In the genomic region with DNA sequence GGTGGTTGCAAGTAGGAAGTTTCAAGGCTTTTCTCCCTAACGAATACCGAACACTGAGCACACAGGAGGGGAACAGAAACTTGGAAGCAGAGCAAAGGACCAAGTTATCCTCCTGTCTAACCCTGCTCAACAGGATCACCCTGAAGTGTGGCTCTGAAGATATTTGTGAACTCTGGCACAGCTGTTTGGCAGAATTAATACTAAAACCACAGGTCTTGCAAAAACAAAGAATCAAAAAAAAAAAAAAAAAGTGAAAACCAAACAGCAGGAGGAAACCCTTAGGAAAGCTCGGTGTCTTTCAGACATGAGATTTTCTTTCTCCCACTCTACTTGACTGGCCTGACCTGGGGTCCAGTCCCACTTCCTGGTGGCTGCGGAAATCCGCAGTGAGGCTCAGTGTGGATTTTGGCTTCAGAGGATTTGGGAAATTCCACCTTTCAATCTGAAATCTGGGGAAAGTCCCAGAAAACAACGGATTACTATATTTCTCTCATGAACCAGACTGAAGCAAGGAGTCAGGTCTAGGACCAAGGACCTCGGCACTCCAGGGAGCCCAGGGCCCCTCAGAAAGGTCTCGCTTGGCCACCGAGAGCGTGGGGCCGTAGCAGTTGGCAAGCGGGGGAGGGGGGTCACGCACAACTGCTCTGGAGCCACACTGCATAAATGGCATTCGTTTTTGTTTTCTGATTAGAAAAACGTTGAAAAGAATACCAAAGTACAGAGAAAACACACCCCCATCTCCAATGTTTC, we compare ENCODE assay signal across 8 cellular contexts. TPM values are rescaled to one million over a fixed set of nuclear protein-coding genes. Genes with fewer than 3 reads are reported as not detected.
DNase-seq lines count a peak whose midpoint lies in the region; ATAC-seq and TF ChIP-seq lines count a peak whose summit lies in the region.

No MANE protein-coding gene starts in this region.

- intact Hi-C loops in transverse colon (cut with DNase I; ENCODE audit: low total_unique reads): no loop called here

- TF ChIP-seq CTCF in transverse colon (IDR thresholded peaks at IDR 0.05): no peak

- peak overlapping the region; percentile 97 for H3K27ac Mint-ChIP-seq in memory B cell

- H3K9me3 ChIP-seq in duodenal mucosa (ENCODE audit: control insufficient read depth in 1 of 2, low read length in 2 of 2) (no peaks in the 10 kb centered on the region), transverse colon (no peaks in the 10 kb centered on the region)

- H3K36me3 ChIP-seq in duodenal mucosa (ENCODE audit: control insufficient read depth in 1 of 2, insufficient read depth in 2 of 2, low read length in 2 of 2): no peaks in the 10 kb centered on the region
- H3K36me3 ChIP-seq in transverse colon: no peaks in the 10 kb centered on the region

- TF ChIP-seq EP300 in transverse colon (IDR thresholded peaks at IDR 0.05; ENCODE audit: low read depth): no peak

- H3K4me3 Mint-ChIP-seq in memory B cell: peak overlapping the region; percentile 96

- WGBS in transverse colon (ENCODE audit: low coverage in 1 of 2), 2 donors: 0 to 1% methylated on average over 7 to 15 of the region's 15 CpGs

- in situ Hi-C loops in transverse colon (cut with MboI; ENCODE audit: low pct_ligation_motif_present in 1 of 4, low pct_unique_long_range_greater_than_20kb in 1 of 4, low sequenced_read_pairs in 3 of 4): loop anchor here in 1 of 4 donors (10.0 kb wide), 1 partner anchor 50 kb away; a partner anchor contains a TSS

- peak overlapping the region; percentile 86 to 89 for H3K4me3 ChIP-seq in duodenal mucosa (ENCODE audit: low read depth in 1 of 2, low read length in 2 of 2)
- peak overlapping the region; percentile 57 to 97 (median 84) for H3K4me3 ChIP-seq in transverse colon

- ATAC-seq in memory B cell (ENCODE audit: low read depth) (no peak), HG03342 (IDR thresholded peaks at IDR 0.05; ENCODE audit: unreplicated experiment) (no peak)

- H3K27me3 Mint-ChIP-seq in memory B cell: no peaks in the 10 kb centered on the region

- peaks cover 48% of the 10 kb centered on the region for H3K4me1 Mint-ChIP-seq in memory B cell

- no peak overlapping the region for H3K27ac ChIP-seq in duodenal mucosa (ENCODE audit: low read depth, low read length)
- H3K27ac ChIP-seq in transverse colon: peak overlapping the region; percentile 84 to 88 (median 86)

- no peak for TF ChIP-seq POLR2A in transverse colon (IDR thresholded peaks at IDR 0.05)

- peak overlapping the region; percentile 69 to 84 for H3K9ac ChIP-seq in duodenal mucosa (ENCODE audit: low read depth in 1 of 2, low read length in 2 of 2)

- H3K36me3 Mint-ChIP-seq in memory B cell: peaks cover 13% of the 10 kb centered on the region

- no peaks in the 10 kb centered on the region for H3K27me3 ChIP-seq in duodenal mucosa (ENCODE audit: control insufficient read depth in 1 of 2, insufficient read depth in 2 of 2, low read length in 2 of 2)
- no peaks in the 10 kb centered on the region for H3K27me3 ChIP-seq in transverse colon

- H3K9me3 Mint-ChIP-seq in memory B cell: peaks cover 2% of the 10 kb centered on the region

- H3K4me1 ChIP-seq in duodenal mucosa (ENCODE audit: control insufficient read depth in 1 of 2, insufficient read depth in 2 of 2, low read length in 2 of 2): peaks cover 11 to 13% of the 10 kb centered on the region in 2 donors
- H3K4me1 ChIP-seq in transverse colon: peaks cover 8 to 20% (median 14%) of the 10 kb centered on the region in 4 donors

- DNase-seq in activated effector memory CD4-positive, alpha-beta T cell treated with anti-CD3 and anti-CD28 coated beads, Interleukin-2, amount 50 U/mL, for 16 hours: peak; percentile 73
- DNase-seq in activated effector memory CD4-positive, alpha-beta T cell treated with Interleukin-2 at 50 U/mL for 16 hours: no peak
- DNase-seq in RPMI7951 (ENCODE audit: low read depth) (peak; percentile 23), memory B cell (ENCODE audit: low spot score in 2 of 2) (no peak), transverse colon (peak; percentile 27), H4 (ENCODE audit: low spot score) (no peak)

RNA-seq across cellular contexts. Expression of a gene that starts 0.9 kb away (rescaled TPM):
- total RNA-seq in RPMI7951 (2014; rRNA removed; shearing (Covaris generic)): 8.7 and 20.9 TPM in 2 replicates
- total RNA-seq in transverse colon: 1 to 10 TPM in 2 of 4 donors, under 1 TPM in 2; 0.37 to 5.9 (median 1.0) TPM
- total RNA-seq in H4 (2014; rRNA removed; shearing (Covaris generic)): 7.5 and 22.1 TPM in 2 replicates

RNA-seq across cellular contexts. Expression of a gene that starts 12.3 kb away (rescaled TPM):
- 6.9 and 8.5 TPM in 2 replicates for total RNA-seq in RPMI7951 (2014; rRNA removed; shearing (Covaris generic))
- 10 to 100 TPM; 15.5 to 45.1 (median 27.4) TPM for total RNA-seq in transverse colon
- total RNA-seq in H4 (2014; rRNA removed; shearing (Covaris generic)): 9.0 and 15.7 TPM in 2 replicates

RNA-seq across cellular contexts. Expression of a gene that starts 53.2 kb away (rescaled TPM):
- total RNA-seq in RPMI7951 (2014; rRNA removed; shearing (Covaris generic)): 15.0 and 16.2 TPM in 2 replicates
- total RNA-seq in transverse colon: 10 to 100 TPM in 3 of 4 donors, 1 to 10 TPM in 1; 9.8 to 41.8 (median 38.7) TPM
- 20.1 and 22.9 TPM in 2 replicates for total RNA-seq in H4 (2014; rRNA removed; shearing (Covaris generic))

Comparison
In these comparisons a context has a peak if more than half of its experiments do, and no peak if none do; other contexts are left out.
1. DNase-seq: peak in activated effector memory CD4-positive, alpha-beta T cell treated with anti-CD3 and anti-CD28 coated beads, Interleukin-2, amount 50 U/mL, for 16 hours (single experiment), RPMI7951 (single experiment) and transverse colon (single experiment); none in activated effector memory CD4-positive, alpha-beta T cell treated with Interleukin-2 at 50 U/mL for 16 hours (single experiment), memory B cell (0 of 2) and H4 (single experiment).